ENCODE assay signal across 10 cellular contexts in the genomic region with DNA sequence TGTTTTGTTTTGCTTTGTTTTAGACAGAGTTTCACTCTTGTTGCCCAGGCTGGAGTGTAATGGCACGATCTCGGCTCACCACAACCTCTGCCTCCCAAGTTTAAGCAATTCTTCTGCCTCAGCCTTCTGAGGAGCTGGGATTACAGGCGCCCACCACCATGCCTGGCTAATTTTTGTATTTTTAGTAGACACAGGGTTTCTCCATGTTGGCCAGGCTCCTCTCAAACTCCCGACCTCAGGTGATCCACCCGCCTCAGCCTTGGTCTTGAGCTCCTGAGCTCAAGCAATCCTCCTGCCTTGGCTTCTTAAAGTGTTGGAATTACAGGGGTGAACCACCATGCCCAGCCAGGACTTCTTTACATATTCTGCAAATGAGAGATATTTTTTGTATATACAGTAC. TPM values are rescaled to one million over a fixed set of nuclear protein-coding genes. Genes with fewer than 3 reads are reported as not detected.
DNase-seq lines count a peak whose midpoint lies in the region; ATAC-seq, FAIRE-seq and TF ChIP-seq lines count a peak whose summit lies in the region.
"Not testable (repeated sequence)": the region's sequence is repeated elsewhere in the genome, so short reads cannot be mapped to it uniquely, and the experiment has no call there.
"Had no signal": no experiment of that assay in that cellular context is flagged by ENCODE, and none has a peak within 500 bp of the region (broad histone marks: within the 10 kb centered on the region; RNA-seq: fewer than 3 reads in every experiment).

No MANE protein-coding gene starts in this region.

- H3K4me3 ChIP-seq in GM23338, result peak overlapping the region; percentile 65; the same call in 1 of the 2 replicates
- H3K4me3 ChIP-seq in PC-3 (ENCODE audit: low read length), result 0 out of 2 replicates have a peak overlapping the region, but pooled peaks have one; percentile 76
- H3K4me3 ChIP-seq in K562; left ventricle myocardium inferior; skeletal muscle tissue (ENCODE audit: low read length in 3 of 3): not testable (repeated sequence)

- not testable (repeated sequence) for TF ChIP-seq EP300 in K562 (IDR thresholded peaks at IDR 0.05; ENCODE audit: low read length)

- not testable (repeated sequence) for H2AFZ ChIP-seq in GM23338
- H2AFZ ChIP-seq in PC-3 (ENCODE audit: low read length), result 0 out of 2 replicates have a peak overlapping the region, but pooled peaks have one; percentile 95
- 0 out of 2 replicates have a peak overlapping the region, but pooled peaks have one; percentile 84 for H2AFZ ChIP-seq in K562 (ENCODE audit: low read depth, low read length)

- not testable (repeated sequence) for H3K36me3 Mint-ChIP-seq in GM23338 (ENCODE audit: low read depth); activated CD4-positive, alpha-beta T cell treated with anti-CD3 and anti-CD28 coated beads, Interleukin-2, amount 10 ng/mL, durations not matched to agents 7 days and 5 days (ENCODE audit: low read depth); nephron (ENCODE audit: low read depth)

- H3K36me3 ChIP-seq in GM23338 (ENCODE audit: insufficient read depth); PC-3 (ENCODE audit: low read depth, low read length); K562 (ENCODE audit: control insufficient read depth, insufficient read depth, low read length); left ventricle myocardium inferior; skeletal muscle tissue (ENCODE audit: control insufficient read depth in 3 of 3, insufficient read depth in 3 of 3, low read length in 3 of 3): not testable (repeated sequence)

- not testable (repeated sequence) for H3K9me3 ChIP-seq in PC-3 (ENCODE audit: low read length); K562 (replicated peaks; ENCODE audit: control insufficient read depth, insufficient read depth, low read depth, low read length); left ventricle myocardium inferior (replicated peaks); skeletal muscle tissue (ENCODE audit: control insufficient read depth in 3 of 3, low read length in 3 of 3)

- H3K27ac ChIP-seq in GM23338 (ENCODE audit: low read depth); PC-3 (ENCODE audit: low read length); K562 (ENCODE audit: extremely low read depth, low read depth, low read length): not testable (repeated sequence)
- peak overlapping the region; percentile 99 for H3K27ac ChIP-seq in left ventricle myocardium inferior (replicated peaks)
- H3K27ac ChIP-seq in skeletal muscle tissue (ENCODE audit: low read depth, low read length), result peak overlapping the region; percentile 23

- BruUV-seq in PC-3 (replicated peaks; lab: Mats Ljungman, UMichigan); K562 (replicated peaks; lab: Mats Ljungman, UMichigan): not testable (repeated sequence)

- H3K4me2 ChIP-seq in GM23338 (0 out of 2 replicates have a peak overlapping the region, but pooled peaks have one; percentile 81), PC-3 (ENCODE audit: low read length) (peak overlapping the region; percentile 87)
- H3K4me2 ChIP-seq in K562 (ENCODE audit: insufficient read depth, low read length), result not testable (repeated sequence)

- TF ChIP-seq CTCF in GM23338 (conservative IDR thresholded peaks at IDR 0.05; ENCODE audit: low read depth in 2 of 2); PC-3 (conservative IDR thresholded peaks at IDR 0.05; ENCODE audit: low read depth, low read length); K562 (IDR thresholded peaks at IDR 0.05 in 2 of 3, conservative IDR thresholded peaks at IDR 0.05 in 1 of 3; ENCODE audit: insufficient read depth in 2 of 3, low read depth in 1 of 3, low read length in 3 of 3); left ventricle myocardium inferior (IDR thresholded peaks at IDR 0.05; ENCODE audit: borderline replicate concordance); nephron (IDR thresholded peaks at IDR 0.05; ENCODE audit: unreplicated experiment in 3 of 3): not testable (repeated sequence)

- not testable (repeated sequence) for H3K79me2 ChIP-seq in GM23338 (replicated peaks; ENCODE audit: insufficient read depth); K562 (ENCODE audit: control insufficient read depth, insufficient read depth, low read length)
- H3K79me2 ChIP-seq in PC-3 (ENCODE audit: low read length), result peaks cover 19% of the 10 kb centered on the region

- H3K4me3 Mint-ChIP-seq in GM23338, result peak overlapping the region; percentile 83
- peak overlapping the region; percentile 83 for H3K4me3 Mint-ChIP-seq in activated CD4-positive, alpha-beta T cell treated with anti-CD3 and anti-CD28 coated beads, Interleukin-2, amount 10 ng/mL, durations not matched to agents 7 days and 5 days
- H3K4me3 Mint-ChIP-seq in nephron, result peak overlapping the region; percentile 89 to 90 (median 89)

- in situ Hi-C loops in K562 (cut with MboI), result not testable (repeated sequence)

- not testable (repeated sequence) for TF ChIP-seq RAD21 in K562 (CRISPR knock-in tag; conservative IDR thresholded peaks at IDR 0.05 in 1 of 2, IDR thresholded peaks at IDR 0.05 in 1 of 2)

- H3K27me3 ChIP-seq in GM23338 (ENCODE audit: insufficient read depth); PC-3 (ENCODE audit: low read length); K562 (ENCODE audit: control insufficient read depth in 2 of 2, insufficient read depth in 2 of 2, low read length in 2 of 2); left ventricle myocardium inferior (ENCODE audit: low read depth); skeletal muscle tissue (ENCODE audit: control insufficient read depth in 3 of 3, insufficient read depth in 3 of 3, low read length in 3 of 3): not testable (repeated sequence)

- not testable (repeated sequence) for FAIRE-seq in K562 (lab: Jason Lieb, UNC)

- peaks cover 39% of the 10 kb centered on the region for H3K4me1 Mint-ChIP-seq in GM23338
- H3K4me1 Mint-ChIP-seq in activated CD4-positive, alpha-beta T cell treated with anti-CD3 and anti-CD28 coated beads, Interleukin-2, amount 10 ng/mL, durations not matched to agents 7 days and 5 days, result peaks cover 21% of the 10 kb centered on the region
- peaks cover 18% of the 10 kb centered on the region for H3K4me1 Mint-ChIP-seq in nephron

- POLR2A ChIA-PET in PC-3 (lab: Charles Lee; ENCODE audit: unreplicated experiment); activated CD4-positive, alpha-beta T cell treated with anti-CD3 and anti-CD28 coated beads, Interleukin-2, amount 10 ng/mL, durations not matched to agents 7 days and 5 days (lab: Charles Lee): not testable (repeated sequence)
- POLR2A ChIA-PET in K562 (lab: Yijun Ruan, JAX), result interaction anchor here (1.1 to 1.3 kb wide), 2 partner anchors 17 to 21 kb away, joined by 4 to 5 read pairs; no protein-coding TSS in a partner anchor

- 66% methylated on average over 5 of the region's 5 CpGs for WGBS in K562 (ENCODE audit: insufficient coverage, low coverage, missing lambda C conversion rate)

- H3K4me1 ChIP-seq in GM23338 (ENCODE audit: insufficient read depth) (peaks cover 22% of the 10 kb centered on the region), PC-3 (ENCODE audit: insufficient read depth, low read length) (peaks cover 16% of the 10 kb centered on the region), K562 (replicated peaks in 1 of 2; ENCODE audit: control insufficient read depth in 2 of 2, insufficient read depth in 2 of 2, low read length in 2 of 2) (peaks cover 9 to 19% of the 10 kb centered on the region in 2 experiments; a peak in 4 of 5 replicates), left ventricle myocardium inferior (peaks cover 36% of the 10 kb centered on the region), skeletal muscle tissue (ENCODE audit: control insufficient read depth in 3 of 3, insufficient read depth in 3 of 3, low read length in 3 of 3) (peaks cover 29 to 48% (median 46%) of the 10 kb centered on the region in 3 donors)

- not testable (repeated sequence) for ATAC-seq in GM23338, PC-3, K562

- not testable (repeated sequence) for H3K9me1 ChIP-seq in K562 (ENCODE audit: control insufficient read depth, insufficient read depth, low read length)

- H3K9me3 Mint-ChIP-seq in GM23338; activated CD4-positive, alpha-beta T cell treated with anti-CD3 and anti-CD28 coated beads, Interleukin-2, amount 10 ng/mL, durations not matched to agents 7 days and 5 days; nephron: not testable (repeated sequence)

- CTCF ChIA-PET in PC-3 (lab: Charles Lee); K562 (lab: Yijun Ruan, JAX; ENCODE audit: low intra/inter-chr PET ratio): not testable (repeated sequence)
- CTCF ChIA-PET in activated CD4-positive, alpha-beta T cell treated with anti-CD3 and anti-CD28 coated beads, Interleukin-2, amount 10 ng/mL, durations not matched to agents 7 days and 5 days (lab: Charles Lee), result interaction anchor here (0.9 to 1.7 kb wide), 4 partner anchors 9 to 278 kb away, joined by 3 to 6 read pairs (median 4); no protein-coding TSS in a partner anchor

- DNase-seq in GM23338 (ENCODE audit: low spot score); PC-3; activated CD4-positive, alpha-beta T cell treated with anti-CD3 and anti-CD28 coated beads, Interleukin-2, amount 10 ng/mL, durations not matched to agents 7 days and 5 days; K562 (ENCODE audit: extremely low read depth in 1 of 4, low spot score in 3 of 4); left ventricle myocardium inferior: not testable (repeated sequence)

- not testable (repeated sequence) for H3K9ac ChIP-seq in PC-3 (ENCODE audit: low read length); K562 (ENCODE audit: insufficient read depth in 1 of 2, low read depth in 2 of 2, low read length in 2 of 2); skeletal muscle tissue (ENCODE audit: low read depth in 1 of 3, low read length in 3 of 3)

- H3K9me2 ChIP-seq in GM23338 (ENCODE audit: insufficient read depth); PC-3 (replicated peaks; ENCODE audit: low read length): not testable (repeated sequence)

- H4K20me1 ChIP-seq in GM23338 (replicated peaks; ENCODE audit: insufficient read depth); PC-3 (ENCODE audit: low read length); K562 (replicated peaks; ENCODE audit: control insufficient read depth, insufficient read depth, low read length): not testable (repeated sequence)

- intact Hi-C loops in PC-3 (cut with micrococcal nuclease); K562 (cut with micrococcal nuclease); left ventricle myocardium inferior (cut with micrococcal nuclease): not testable (repeated sequence)

- not testable (repeated sequence) for H3K27ac Mint-ChIP-seq in GM23338; activated CD4-positive, alpha-beta T cell treated with anti-CD3 and anti-CD28 coated beads, Interleukin-2, amount 10 ng/mL, durations not matched to agents 7 days and 5 days
- H3K27ac Mint-ChIP-seq in nephron, result peak overlapping the region; percentile 87 to 90 (median 88)

- peaks cover 14% of the 10 kb centered on the region for H3K27me3 Mint-ChIP-seq in GM23338 (ENCODE audit: insufficient read depth, low read depth, poor library complexity)
- H3K27me3 Mint-ChIP-seq in activated CD4-positive, alpha-beta T cell treated with anti-CD3 and anti-CD28 coated beads, Interleukin-2, amount 10 ng/mL, durations not matched to agents 7 days and 5 days; nephron (ENCODE audit: low read depth): not testable (repeated sequence)

- not testable (repeated sequence) for TF ChIP-seq POLR2A in K562 (conservative IDR thresholded peaks at IDR 0.05)

- H3F3A ChIP-seq in GM23338 (replicated peaks; ENCODE audit: low read depth); PC-3 (ENCODE audit: low read length, unreplicated experiment): not testable (repeated sequence)

RNA-seq across cellular contexts. Expression of a gene that starts 57.5 kb away (rescaled TPM):
- 0.10 and 3.0 TPM in 2 replicates for total RNA-seq in GM23338 (2014; rRNA removed; shearing (Covaris generic))
- polyA plus RNA-seq in GM23338 (2016; fragmentation: Nextera tagmentation; extraction: Ambion mirVana), result 0.17 TPM in 1 of 2 replicates, not detected in the other
- 42.0 and 73.1 TPM in 2 replicates for total RNA-seq in PC-3 (2014; rRNA removed)
- not detected for total RNA-seq in activated CD4-positive, alpha-beta T cell treated with anti-CD3 and anti-CD28 coated beads, Interleukin-2, amount 10 ng/mL, durations not matched to agents 7 days and 5 days
- not detected in 2 replicates for total RNA-seq in K562 (2011; cell fraction: chromatin; rRNA removed; ENCODE audit: low replicate concordance)
- not detected in 2 replicates for total RNA-seq in K562 (2011; cell fraction: nucleolus; rRNA removed)
- total RNA-seq in K562 (2011; cell fraction: nucleoplasm; rRNA removed), result not detected in 2 replicates
- total RNA-seq in K562 (2014; rRNA removed), result not detected in 2 replicates
- total RNA-seq in K562 (2014; rRNA removed; fragmentation: Illumina TruSeq; extraction: Trizol), result not detected in 2 replicates
- not detected in 2 replicates for total RNA-seq in K562 (2015; rRNA removed; fragmentation: Illumina TruSeq; extraction: Trizol)
- not detected in 2 replicates for total RNA-seq in K562 (2021)
- not detected in 2 replicates for polyA plus RNA-seq in K562 (2011; rRNA removed)
- not detected in 2 replicates for polyA plus RNA-seq in K562 (2011; cell fraction: cytosol; rRNA removed)
- polyA plus RNA-seq in K562 (2011; cell fraction: nucleus; rRNA removed), result not detected in 2 replicates
- polyA plus RNA-seq in K562 (2012), result not detected in 2 replicates
- polyA plus RNA-seq in K562 (2014; fragmentation: Illumina TruSeq; extraction: Trizol), result not detected in 2 replicates
- polyA plus RNA-seq in K562 (2014; fragmentation: Nextera tagmentation; extraction: Ambion mirVana), result not detected
- not detected in 2 replicates for polyA plus RNA-seq in K562 (2014; rRNA removed)
- polyA minus RNA-seq in K562 (2011; rRNA and poly(A)+ RNA removed), result not detected in 2 replicates
- not detected in 2 replicates for polyA minus RNA-seq in K562 (2011; cell fraction: cytosol; rRNA and poly(A)+ RNA removed)
- polyA minus RNA-seq in K562 (2011; cell fraction: nucleus; rRNA and poly(A)+ RNA removed), result not detected in 2 replicates
- not detected for total RNA-seq in left ventricle myocardium inferior
- not detected for total RNA-seq in skeletal muscle tissue
- total RNA-seq: activated CD4-positive, alpha-beta memory T cell treated with anti-CD3 and anti-CD28 coated beads for 36 hours; mucosa of descending colon; NCI-H460 had no signal

Comparison
In these comparisons a context has a peak if more than half of its experiments do, and no peak if none do; other contexts are left out.
1. RNA of a gene that starts 57.5 kb away (total RNA-seq): 42.0 to 73.1 TPM in PC-3; 0.10 to 3.0 TPM in GM23338, not detected in activated CD4-positive, alpha-beta T cell treated with anti-CD3 and anti-CD28 coated beads, Interleukin-2, amount 10 ng/mL, durations not matched to agents 7 days and 5 days, not detected in K562, not detected in left ventricle myocardium inferior (single experiment) and not detected in skeletal muscle tissue (single experiment); every median in the first group is over 10 times any median in the second.
2. Peak in every context shown above with its lines, with median percentiles within 50 percentile points of each other: H3K4me3 Mint-ChIP-seq.